ENCODE assay signal across 8 cellular contexts in the genomic region with DNA sequence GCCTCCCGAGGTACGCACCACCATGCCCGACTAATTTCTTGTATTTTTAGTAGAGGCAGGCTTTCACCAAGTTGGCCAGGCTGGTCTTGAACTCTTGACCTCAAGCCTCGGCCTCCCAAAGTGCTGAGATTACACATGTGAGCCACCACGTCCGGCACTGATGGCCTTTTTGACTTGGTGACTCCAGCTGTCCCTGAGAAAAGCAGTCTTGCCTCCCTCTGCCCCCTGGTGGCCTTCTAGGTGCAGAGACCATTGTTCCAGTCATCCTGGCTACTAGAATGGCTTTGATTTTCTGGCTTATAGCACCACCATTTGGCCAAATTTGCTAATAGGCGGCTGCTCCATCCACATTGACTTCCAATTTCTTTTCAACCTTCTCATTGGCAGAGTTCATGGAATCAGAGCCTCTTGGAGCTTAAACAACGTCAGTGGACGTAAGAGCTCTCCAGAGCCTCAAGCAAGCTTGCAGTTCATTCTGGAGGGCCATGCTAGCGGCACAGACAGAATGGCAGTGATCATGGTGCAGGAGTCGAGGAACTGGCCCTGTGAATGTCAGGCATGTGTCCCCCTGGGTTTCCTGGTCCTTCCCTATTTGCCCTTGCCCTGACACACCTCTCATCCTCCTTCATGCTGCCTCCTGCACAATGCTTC. TPM values are rescaled to one million over a fixed set of nuclear protein-coding genes. Genes with fewer than 3 reads are reported as not detected.
DNase-seq lines count a peak whose midpoint lies in the region; ATAC-seq and TF ChIP-seq lines count a peak whose summit lies in the region.

No MANE protein-coding gene starts in this region.

- H3K4me3 Mint-ChIP-seq in activated T-helper 2 cell treated with anti-CD3 and anti-CD28 coated beads, Interferon-gamma antibody, Interleukin-2, Interleukin-4, amounts not matched to agents 10 μg/mL and 5 μg/mL and 100 μg/mL, durations not matched to agents 14 hours and 24 hours and 36 hours (ENCODE audit: low read depth), result no peak overlapping the region

- H3K36me3 ChIP-seq in suprapubic skin, result no peaks in the 10 kb centered on the region

- H3K27ac Mint-ChIP-seq in activated T-helper 2 cell treated with anti-CD3 and anti-CD28 coated beads, Interferon-gamma antibody, Interleukin-2, Interleukin-4, amounts not matched to agents 10 μg/mL and 5 μg/mL and 100 μg/mL, durations not matched to agents 14 hours and 24 hours and 36 hours, result no peak overlapping the region

- H3K36me3 Mint-ChIP-seq in activated T-helper 2 cell treated with anti-CD3 and anti-CD28 coated beads, Interferon-gamma antibody, Interleukin-2, Interleukin-4, amounts not matched to agents 10 μg/mL and 5 μg/mL and 100 μg/mL, durations not matched to agents 14 hours and 24 hours and 36 hours (ENCODE audit: low read depth), result no peaks in the 10 kb centered on the region

- peaks cover 14% of the 10 kb centered on the region for H3K27me3 ChIP-seq in suprapubic skin

- TF ChIP-seq POLR2A in suprapubic skin (IDR thresholded peaks at IDR 0.05), result no peak

- H3K9me3 ChIP-seq in suprapubic skin, result no peaks in the 10 kb centered on the region

- peaks cover 29% of the 10 kb centered on the region for H3K27me3 Mint-ChIP-seq in activated T-helper 2 cell treated with anti-CD3 and anti-CD28 coated beads, Interferon-gamma antibody, Interleukin-2, Interleukin-4, amounts not matched to agents 10 μg/mL and 5 μg/mL and 100 μg/mL, durations not matched to agents 14 hours and 24 hours and 36 hours (ENCODE audit: low read depth)

- H3K9me3 Mint-ChIP-seq in activated T-helper 2 cell treated with anti-CD3 and anti-CD28 coated beads, Interferon-gamma antibody, Interleukin-2, Interleukin-4, amounts not matched to agents 10 μg/mL and 5 μg/mL and 100 μg/mL, durations not matched to agents 14 hours and 24 hours and 36 hours, result no peaks in the 10 kb centered on the region

- peak; percentile 72 for ATAC-seq in GM21737 (IDR thresholded peaks at IDR 0.05; ENCODE audit: unreplicated experiment)

- DNase-seq in COLO829 (ENCODE audit: low spot score) (peak; percentile 89), NAMALWA (ENCODE audit: low spot score) (peak; percentile 97), SIG-M5 (lab: John Stamatoyannopoulos, UW) (peak; percentile 38), foreskin fibroblast (peak; percentile 75 to 93), nucleus accumbens (lab: John Stamatoyannopoulos, UW) (peak in 53 of 56 donors; percentile 9 to 92 (median 68)), suprapubic skin (ENCODE audit: low spot score in 2 of 2) (peak; percentile 90 to 91)
- peak; percentile 69 for DNase-seq in activated T-helper 2 cell treated with anti-CD3 and anti-CD28 coated beads, Interferon-gamma antibody, Interleukin-2, Interleukin-4, amounts not matched to agents 10 μg/mL and 5 μg/mL and 100 μg/mL, durations not matched to agents 14 hours and 24 hours and 36 hours (ENCODE audit: low spot score)

- H3K4me1 ChIP-seq in suprapubic skin, result no peaks in the 10 kb centered on the region

- H3K4me3 ChIP-seq in foreskin fibroblast (ENCODE audit: low read depth in 1 of 2, low read length in 2 of 2) (no peak overlapping the region), suprapubic skin (no peak overlapping the region)

- intact Hi-C loops in activated T-helper 2 cell treated with anti-CD3 and anti-CD28 coated beads, Interferon-gamma antibody, Interleukin-2, Interleukin-4, amounts not matched to agents 10 μg/mL and 5 μg/mL and 100 μg/mL, durations not matched to agents 14 hours and 24 hours and 36 hours (cut with micrococcal nuclease), result loop anchor here (1.0 to 10.0 kb wide), 4 partner anchors 97 to 846 kb away; no protein-coding TSS in a partner anchor

- H3K27ac ChIP-seq in suprapubic skin, result no peak overlapping the region

- H3K4me1 Mint-ChIP-seq in activated T-helper 2 cell treated with anti-CD3 and anti-CD28 coated beads, Interferon-gamma antibody, Interleukin-2, Interleukin-4, amounts not matched to agents 10 μg/mL and 5 μg/mL and 100 μg/mL, durations not matched to agents 14 hours and 24 hours and 36 hours (ENCODE audit: low read depth), result no peaks in the 10 kb centered on the region

- WGBS in suprapubic skin, result 27% methylated on average over 11 of the region's 11 CpGs

- TF ChIP-seq CTCF in foreskin fibroblast (IDR thresholded peaks at IDR 0.05; ENCODE audit: low read depth, low read length) (peak; percentile 97), suprapubic skin (IDR thresholded peaks at IDR 0.05) (peak; percentile 92 to 99)

- TF ChIP-seq EP300 in suprapubic skin (IDR thresholded peaks at IDR 0.05), result no peak

RNA-seq across cellular contexts. Expression of a gene that starts 25.4 kb away (rescaled TPM):
- 474 and 503 TPM in 2 replicates for total RNA-seq in activated T-helper 2 cell treated with anti-CD3 and anti-CD28 coated beads, Interferon-gamma antibody, Interleukin-2, Interleukin-4, amounts not matched to agents 10 μg/mL and 5 μg/mL and 100 μg/mL, durations not matched to agents 14 hours and 24 hours and 36 hours
- 100 to 1,000 TPM; 404 to 559 (median 485) TPM for total RNA-seq in suprapubic skin

RNA-seq across cellular contexts. Expression of a gene that starts 32.0 kb away (rescaled TPM):
- total RNA-seq in activated T-helper 2 cell treated with anti-CD3 and anti-CD28 coated beads, Interferon-gamma antibody, Interleukin-2, Interleukin-4, amounts not matched to agents 10 μg/mL and 5 μg/mL and 100 μg/mL, durations not matched to agents 14 hours and 24 hours and 36 hours, result 1.3 and 1.9 TPM in 2 replicates
- 100 to 1,000 TPM in 1 of 4 donors, 10 to 100 TPM in 3; 53.3 to 118 (median 71.0) TPM for total RNA-seq in suprapubic skin

Comparison
In these comparisons a context has a peak if more than half of its experiments do, and no peak if none do; other contexts are left out.
1. DNase-seq: peak in every context shown above with its lines; median percentile 97 in NAMALWA; 90 in suprapubic skin; 89 in COLO829; 84 in foreskin fibroblast; 69 in activated T-helper 2 cell treated with anti-CD3 and anti-CD28 coated beads, Interferon-gamma antibody, Interleukin-2, Interleukin-4, amounts not matched to agents 10 μg/mL and 5 μg/mL and 100 μg/mL, durations not matched to agents 14 hours and 24 hours and 36 hours; 68 in nucleus accumbens; 38 in SIG-M5.
2. RNA of a gene that starts 32.0 kb away (total RNA-seq): 53.3 to 118 TPM in suprapubic skin; 1.3 to 1.9 TPM in activated T-helper 2 cell treated with anti-CD3 and anti-CD28 coated beads, Interferon-gamma antibody, Interleukin-2, Interleukin-4, amounts not matched to agents 10 μg/mL and 5 μg/mL and 100 μg/mL, durations not matched to agents 14 hours and 24 hours and 36 hours; every median in the first group is over 10 times any median in the second.